Comparison of ENCODE assay signal across 1 cellular context in genomic region chr20:45782890-45783289, GRCh38.
TF ChIP-seq lines count a peak whose summit lies in the region.

No MANE protein-coding gene starts in this region.

TF ChIP-seq in SK-N-SH, 30 proteins besides CTCF, POLR2A, EP300 and RAD21 (continued from another document):
- TF ChIP-seq GATA2 (CRISPR knock-in tag; IDR thresholded peaks at IDR 0.05), result no peak
- TF ChIP-seq ELF1 (IDR thresholded peaks at IDR 0.05), result no peak
- TF ChIP-seq, protein P1, sequence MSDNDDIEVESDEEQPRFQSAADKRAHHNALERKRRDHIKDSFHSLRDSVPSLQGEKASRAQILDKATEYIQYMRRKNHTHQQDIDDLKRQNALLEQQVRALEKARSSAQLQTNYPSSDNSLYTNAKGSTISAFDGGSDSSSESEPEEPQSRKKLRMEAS (IDR thresholded peaks at IDR 0.05; ENCODE audit: low read depth), result no peak
- no peak for TF ChIP-seq PBX3 (IDR thresholded peaks at IDR 0.05)
- no peak for TF ChIP-seq TEAD4 (IDR thresholded peaks at IDR 0.05; ENCODE audit: borderline replicate concordance, insufficient read depth)
- no peak for TF ChIP-seq ZBTB33 (IDR thresholded peaks at IDR 0.05; ENCODE audit: borderline replicate concordance, low read depth)
- TF ChIP-seq TAF1 (IDR thresholded peaks at IDR 0.05; ENCODE audit: borderline replicate concordance, low read depth, low read length), result no peak
